Comparison of ENCODE assay signal across 10 cellular contexts in the genomic region with DNA sequence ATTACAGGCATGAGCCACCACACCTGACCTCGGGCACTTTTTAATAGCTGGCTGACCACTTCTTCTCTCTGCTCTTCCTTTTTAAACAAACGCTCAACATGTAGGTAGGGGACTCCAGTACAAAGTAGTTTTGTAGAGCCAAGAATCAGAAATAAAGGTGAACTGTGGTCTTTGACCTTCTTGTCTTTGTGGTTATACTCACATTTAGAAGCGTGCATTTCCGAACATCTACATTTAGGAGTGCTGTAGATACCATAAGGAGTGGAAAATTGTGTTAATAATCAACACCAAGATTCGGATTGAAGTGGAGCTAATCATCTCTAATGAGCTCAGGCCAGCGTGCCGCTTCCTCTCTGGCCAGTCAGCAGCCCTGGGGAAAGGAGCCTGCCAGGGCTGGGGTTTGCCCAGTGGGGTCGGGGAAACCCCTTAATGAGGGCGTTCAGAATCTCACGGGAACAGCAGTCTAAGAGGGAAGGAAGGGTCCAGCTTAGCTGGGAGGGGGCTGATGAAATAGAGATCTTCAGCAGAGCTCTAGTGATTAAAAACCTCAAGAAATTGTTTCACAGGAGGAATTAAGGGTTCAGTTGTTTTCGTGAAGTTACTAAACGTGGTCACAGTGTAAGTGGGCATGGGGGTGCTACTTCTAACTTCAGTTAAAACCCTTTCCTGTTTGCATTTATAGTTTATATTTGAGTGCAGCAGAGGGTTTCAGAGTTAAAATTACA.
DNase-seq lines count a peak whose midpoint lies in the region; ATAC-seq and TF ChIP-seq lines count a peak whose summit lies in the region.
"Had no signal": no experiment of that assay in that cellular context is flagged by ENCODE, and none has a peak within 500 bp of the region (broad histone marks: within the 10 kb centered on the region; RNA-seq: fewer than 3 reads in every experiment).

No MANE protein-coding gene starts in this region.

- H3K4me1 ChIP-seq in transverse colon = peaks cover 0 to 8% (median 2%) of the 10 kb centered on the region in 4 donors

- peaks cover 0 to 21% (median 5%) of the 10 kb centered on the region in 4 donors for H3K36me3 ChIP-seq in transverse colon

- in situ Hi-C loops in transverse colon (cut with MboI; ENCODE audit: low pct_ligation_motif_present in 1 of 4, low pct_unique_long_range_greater_than_20kb in 1 of 4, low sequenced_read_pairs in 3 of 4) = no loop called here

- peak overlapping the region in 1 of 4 donors; percentile 6 for H3K27ac ChIP-seq in transverse colon
- H3K27ac ChIP-seq: cardiac muscle cell had no signal

- H3K9me3 ChIP-seq in transverse colon = no peaks in the 10 kb centered on the region

- no peak for TF ChIP-seq EP300 in transverse colon (IDR thresholded peaks at IDR 0.05; ENCODE audit: low read depth)

- peak; percentile 13; the same call in 1 of the 2 replicates for TF ChIP-seq POLR2A in Raji (IDR thresholded peaks at IDR 0.05; ENCODE audit: insufficient read depth, low read depth, low read length)
- no peak for TF ChIP-seq POLR2A in transverse colon (IDR thresholded peaks at IDR 0.05)

- 80 to 89% methylated on average over 11 to 12 of the region's 12 CpGs for WGBS in transverse colon (ENCODE audit: low coverage in 1 of 2), 2 donors

- no peak overlapping the region for H3K4me3 ChIP-seq in transverse colon
- H3K4me3 ChIP-seq: cardiac muscle cell had no signal

- ATAC-seq in GM18499 (IDR thresholded peaks at IDR 0.05; ENCODE audit: insufficient read depth, unreplicated experiment) (peak; percentile 65), GM21360 (IDR thresholded peaks at IDR 0.05; ENCODE audit: unreplicated experiment) (peak; percentile 80), HG03025 (IDR thresholded peaks at IDR 0.05; ENCODE audit: low FRiP score, unreplicated experiment) (peak; percentile 65)

- no peak for TF ChIP-seq CTCF in transverse colon (IDR thresholded peaks at IDR 0.05)

- H3K27me3 ChIP-seq in transverse colon = no peaks in the 10 kb centered on the region
- H3K27me3 ChIP-seq: cardiac muscle cell had no signal

- no peak for DNase-seq in transverse colon
- DNase-seq in putamen (ENCODE audit: low spot score) = no peak
- no peak for DNase-seq in iPS-NIHi7 (ENCODE audit: extremely low spot score)
- DNase-seq in HuH-7.5 (ENCODE audit: low spot score) = no peak
- DNase-seq: KBM-7 had no signal

- intact Hi-C loops in transverse colon (cut with DNase I; ENCODE audit: low total_unique reads) = no loop called here
